Comparison of ENCODE assay signal across 18 cellular contexts in the genomic region with DNA sequence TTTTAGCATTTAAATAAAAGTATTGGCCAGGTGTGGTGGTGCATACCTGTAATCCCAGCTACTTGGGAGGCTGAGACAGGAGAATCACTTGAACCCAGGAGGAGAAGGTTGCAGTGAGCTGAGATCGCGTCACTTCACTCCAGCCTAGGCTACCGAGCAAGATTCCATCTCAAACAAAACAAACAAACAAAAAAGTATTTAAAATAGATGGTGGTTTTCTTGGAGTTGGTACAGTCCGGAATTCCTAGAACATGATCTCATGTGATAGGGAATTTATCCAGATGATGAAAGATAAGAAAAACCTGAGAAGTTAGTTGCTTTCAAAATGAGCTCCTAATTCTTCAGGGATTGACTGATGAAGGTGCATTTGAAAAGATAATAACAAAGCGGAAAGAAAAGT.
DNase-seq lines count a peak whose midpoint lies in the region; ATAC-seq and TF ChIP-seq lines count a peak whose summit lies in the region.
"Had no signal": no experiment of that assay in that cellular context is flagged by ENCODE, and none has a peak within 500 bp of the region (broad histone marks: within the 10 kb centered on the region; RNA-seq: fewer than 3 reads in every experiment).

No MANE protein-coding gene starts in this region.

- DNase-seq in Daoy (ENCODE audit: low read depth) (peak; percentile 16), NCI-H460 (ENCODE audit: extremely low read depth, low read depth) (peak; percentile 28), chondrocyte (ENCODE audit: low spot score) (no peak), mesenchymal stem cell (peak; percentile 67), globus pallidus (ENCODE audit: low spot score) (no peak), lower leg skin (ENCODE audit: low spot score in 2 of 2) (no peak), heart left ventricle (no peak)
- DNase-seq: activated naive CD4-positive, alpha-beta T cell treated with anti-CD3 and anti-CD28 coated beads, Interleukin-2, amount 10 ng/mL, durations not matched to agents 7 days and 5 days; H9; NCI-H1694 treated with DMSO at 0.1 percent for 48 hours; NCI-H526; occipital lobe; Peyer's patch had no signal

- peaks cover 11% of the 10 kb centered on the region for H3K36me3 Mint-ChIP-seq in chondrocyte (ENCODE audit: low read depth)

- H3K9ac ChIP-seq in mesenchymal stem cell (ENCODE audit: low read length) = no peak overlapping the region

- no peaks in the 10 kb centered on the region for H3K27me3 Mint-ChIP-seq in chondrocyte (ENCODE audit: low read depth)
- H3K27me3 Mint-ChIP-seq: activated naive CD4-positive, alpha-beta T cell treated with anti-CD3 and anti-CD28 coated beads, Interleukin-2, amount 10 ng/mL, durations not matched to agents 7 days and 5 days had no signal

- H2BK12ac ChIP-seq in mesenchymal stem cell (ENCODE audit: low read length in 2 of 2) = no peak overlapping the region

- H3K27ac Mint-ChIP-seq in chondrocyte (ENCODE audit: unreplicated experiment) = peak overlapping the region; percentile 86
- H3K27ac Mint-ChIP-seq: activated naive CD4-positive, alpha-beta T cell treated with anti-CD3 and anti-CD28 coated beads, Interleukin-2, amount 10 ng/mL, durations not matched to agents 7 days and 5 days; H9 had no signal

- H3K23ac ChIP-seq in mesenchymal stem cell (ENCODE audit: low read length in 2 of 2) = no peak overlapping the region

- H3K27ac ChIP-seq in mesenchymal stem cell (ENCODE audit: low read length, poor library complexity, severe bottlenecking) = peak overlapping the region; percentile 55
- no peak overlapping the region for H3K27ac ChIP-seq in heart left ventricle
- H3K27ac ChIP-seq: esophagus muscularis mucosa, HL-60, Peyer's patch had no signal

- H3K4me1 Mint-ChIP-seq in chondrocyte (ENCODE audit: low read depth) = peaks cover 44% of the 10 kb centered on the region

- TF ChIP-seq POLR2A in lower leg skin (IDR thresholded peaks at IDR 0.05) (no peak), heart left ventricle (IDR thresholded peaks at IDR 0.05) (no peak)

- no peak for TF ChIP-seq CTCF in chondrocyte (IDR thresholded peaks at IDR 0.05)
- TF ChIP-seq CTCF in lower leg skin (IDR thresholded peaks at IDR 0.05) = no peak
- TF ChIP-seq CTCF in heart left ventricle (IDR thresholded peaks at IDR 0.05) = no peak

- WGBS in mesenchymal stem cell = 74% methylated on average over 2 of the region's 5 CpGs
- 79 to 82% methylated on average over 5 of the region's 5 CpGs for WGBS in lower leg skin, 2 donors
- WGBS in heart left ventricle, 4 donors = 71 to 89% (median 85%) methylated on average over 5 of the region's 5 CpGs

- H2AK5ac ChIP-seq in mesenchymal stem cell (ENCODE audit: low read length, severe bottlenecking) = no peak overlapping the region

- no peak overlapping the region for H3K18ac ChIP-seq in mesenchymal stem cell (ENCODE audit: low read depth in 1 of 2, low read length in 2 of 2)

- H3K27me3 ChIP-seq in mesenchymal stem cell (ENCODE audit: control insufficient read depth in 1 of 2, insufficient read depth in 1 of 2, low read length in 2 of 2) (no peaks in the 10 kb centered on the region), heart left ventricle (no peaks in the 10 kb centered on the region)
- H3K27me3 ChIP-seq: esophagus muscularis mucosa, Peyer's patch had no signal

- peaks cover 2% of the 10 kb centered on the region for H3K9me3 Mint-ChIP-seq in chondrocyte (ENCODE audit: low read depth)
- H3K9me3 Mint-ChIP-seq: activated naive CD4-positive, alpha-beta T cell treated with anti-CD3 and anti-CD28 coated beads, Interleukin-2, amount 10 ng/mL, durations not matched to agents 7 days and 5 days; H9; mesothelial cell of epicardium had no signal

- H2BK15ac ChIP-seq in mesenchymal stem cell (ENCODE audit: low read depth, poor library complexity, severe bottlenecking) = no peak overlapping the region

- no peak overlapping the region for H4K91ac ChIP-seq in mesenchymal stem cell (ENCODE audit: low read length)

- no peak overlapping the region for H3K4me2 ChIP-seq in mesenchymal stem cell (ENCODE audit: low read length, poor library complexity, severe bottlenecking)

- H2BK5ac ChIP-seq in mesenchymal stem cell (ENCODE audit: low read depth, low read length, poor library complexity, severe bottlenecking) = no peak overlapping the region

- no peak overlapping the region for H2BK120ac ChIP-seq in mesenchymal stem cell (ENCODE audit: low read depth, low read length)

- no peak overlapping the region for H3K4me3 ChIP-seq in mesenchymal stem cell (ENCODE audit: insufficient read depth in 1 of 2, low read depth in 1 of 2, low read length in 2 of 2)
- no peak overlapping the region for H3K4me3 ChIP-seq in lower leg skin (ENCODE audit: low read depth, poor library complexity, severe bottlenecking)
- H3K4me3 ChIP-seq in heart left ventricle = no peak overlapping the region
- H3K4me3 ChIP-seq: esophagus muscularis mucosa, Peyer's patch had no signal

- H3K4me3 Mint-ChIP-seq in chondrocyte (ENCODE audit: unreplicated experiment) = no peak overlapping the region
- H3K4me3 Mint-ChIP-seq: activated naive CD4-positive, alpha-beta T cell treated with anti-CD3 and anti-CD28 coated beads, Interleukin-2, amount 10 ng/mL, durations not matched to agents 7 days and 5 days; H9; mesothelial cell of epicardium had no signal

- H3K36me3 ChIP-seq in mesenchymal stem cell (ENCODE audit: control insufficient read depth in 1 of 2, insufficient read depth in 2 of 2, low read depth in 1 of 2, low read length in 2 of 2) = peaks cover 11 to 38% of the 10 kb centered on the region in 2 experiments
- H3K36me3 ChIP-seq in heart left ventricle = peaks cover 0 to 48% (median 29%) of the 10 kb centered on the region in 9 donors

- no peaks in the 10 kb centered on the region for H3K4me1 ChIP-seq in mesenchymal stem cell (ENCODE audit: control insufficient read depth, insufficient read depth, low read depth, low read length)
- H3K4me1 ChIP-seq in heart left ventricle = peaks cover 0 to 25% (median 4%) of the 10 kb centered on the region in 12 donors
- H3K4me1 ChIP-seq: Peyer's patch had no signal

- H3K4ac ChIP-seq in mesenchymal stem cell (ENCODE audit: low read depth in 1 of 2, low read length in 2 of 2) = no peak overlapping the region

- ATAC-seq in HG03175 (IDR thresholded peaks at IDR 0.05; ENCODE audit: unreplicated experiment) (no peak), heart left ventricle (no peak)
- ATAC-seq: activated CD4-positive, CD25-positive, alpha-beta regulatory T cell treated with anti-CD3 and anti-CD28 coated beads, Interleukin-2, amount 50 U/mL, for 24 hours had no signal

- no peaks in the 10 kb centered on the region for H3K9me3 ChIP-seq in mesenchymal stem cell (ENCODE audit: control insufficient read depth, low read length)
- no peaks in the 10 kb centered on the region for H3K9me3 ChIP-seq in heart left ventricle
- H3K9me3 ChIP-seq: esophagus muscularis mucosa, Peyer's patch had no signal

- no peak overlapping the region for H2AFZ ChIP-seq in mesenchymal stem cell (ENCODE audit: low read depth, low read length)

- intact Hi-C loops in lower leg skin (cut with DNase I; ENCODE audit: low total_unique reads) = no loop called here
- intact Hi-C loops in heart left ventricle (cut with DNase I) = no loop called here

- H3K14ac ChIP-seq in mesenchymal stem cell (ENCODE audit: low read length in 2 of 2) = no peak overlapping the region

- H4K8ac ChIP-seq in mesenchymal stem cell (ENCODE audit: low read length) = no peak overlapping the region

- H3K79me1 ChIP-seq in mesenchymal stem cell (replicated peaks; ENCODE audit: low read length, poor library complexity, severe bottlenecking) = peaks cover 8% of the 10 kb centered on the region

Comparison
In these comparisons a context has a peak if more than half of its experiments do, and no peak if none do; other contexts are left out.
1. DNase-seq: peak in Daoy (single experiment), NCI-H460 (single experiment) and mesenchymal stem cell (single experiment); none in chondrocyte (single experiment), globus pallidus (single experiment), lower leg skin (0 of 2) and heart left ventricle (0 of 5).